8 cellular contexts compared by ENCODE assay signal in genomic region chr3:113051222-113051804, GRCh38.
DNase-seq lines count a peak whose midpoint lies in the region; ATAC-seq and TF ChIP-seq lines count a peak whose summit lies in the region.

No MANE protein-coding gene starts in this region.

- ATAC-seq in GM18907 (IDR thresholded peaks at IDR 0.05; ENCODE audit: unreplicated experiment) = peak; percentile 98
- peak; percentile 96 for ATAC-seq in HG03175 (IDR thresholded peaks at IDR 0.05; ENCODE audit: unreplicated experiment)
- ATAC-seq in left colon = peak; percentile 92

- H3K4me3 ChIP-seq in AG09309 (ENCODE audit: control insufficient read depth, low read depth, low read length) = no peak overlapping the region

- intact Hi-C loops in left colon (cut with DNase I, micrococcal nuclease) = loop anchor here in 1 of 2 donors (10.0 kb wide), 1 partner anchor 233 kb away; no protein-coding TSS in a partner anchor

- DNase-seq in AG09309 (ENCODE audit: low read depth) = peak; percentile 52
- peak; percentile 64 for DNase-seq in NCI-H226
- DNase-seq in activated CD4-positive, CD25-positive, alpha-beta regulatory T cell (lab: John Stamatoyannopoulos, UW) = peak; percentile 64 to 82 (median 67)
- peak; percentile 91 for DNase-seq in cerebellar cortex (ENCODE audit: low spot score)
- DNase-seq in left colon = peak; percentile 72 to 84
- peak; percentile 81 for DNase-seq in stimulated activated CD4-positive, alpha-beta T cell treated with anti-CD3 and anti-CD28 coated beads, Interleukin-2, amount 100 ng/mL, for 4 hours (ENCODE audit: low read depth)

- TF ChIP-seq CTCF in AG09309 (IDR thresholded peaks at IDR 0.05; ENCODE audit: control insufficient read depth, insufficient read depth, low read depth, low read length, missing control alignments) = peak; percentile 83
